In the genomic region with DNA sequence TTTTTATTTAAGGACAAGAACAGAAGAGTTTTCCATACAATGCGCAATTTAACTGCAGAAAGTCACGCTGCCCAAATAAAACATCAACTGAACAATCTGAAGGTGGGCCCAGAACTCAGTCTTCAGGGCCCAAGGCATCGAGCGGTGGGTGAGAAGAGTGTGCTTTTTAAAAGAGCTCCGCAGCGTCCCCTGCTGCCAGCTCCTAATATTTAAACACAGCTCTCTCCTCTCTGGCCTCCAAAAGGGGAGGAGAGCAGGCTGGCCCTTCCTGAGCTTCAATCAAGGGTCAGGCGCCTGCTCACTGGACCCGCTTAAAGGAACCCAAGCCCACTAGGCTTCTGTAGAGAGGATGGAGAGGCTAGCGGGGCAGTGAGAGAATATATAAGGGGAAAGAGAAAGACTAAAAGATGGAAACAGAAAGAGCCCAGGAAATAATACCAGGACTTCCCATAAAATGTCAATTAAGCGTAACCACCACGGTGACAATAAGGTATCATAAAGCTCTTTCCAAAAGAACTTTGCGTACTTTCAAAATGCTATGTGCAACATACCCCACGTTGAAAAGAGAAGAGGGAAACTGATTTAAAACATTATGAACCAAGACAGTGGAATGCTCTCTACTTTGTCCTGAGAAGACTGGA, we compare ENCODE assay signal across 8 cellular contexts. TPM values are rescaled to one million over a fixed set of nuclear protein-coding genes. Genes with fewer than 3 reads are reported as not detected.
DNase-seq lines count a peak whose midpoint lies in the region; ATAC-seq, FAIRE-seq and TF ChIP-seq lines count a peak whose summit lies in the region.

No MANE protein-coding gene starts in this region.

- H3K36me3 ChIP-seq in CD8-positive, alpha-beta memory T cell (ENCODE audit: insufficient read depth, low read length), result no peaks in the 10 kb centered on the region

- peak; percentile 69 to 82 (median 71) for DNase-seq in CD8-positive, alpha-beta memory T cell
- DNase-seq in HT1080 (ENCODE audit: low read depth) (peak; percentile 60), RCC 7860 (ENCODE audit: low spot score) (peak; percentile 38), fibroblast of pulmonary artery (ENCODE audit: low read depth) (peak; percentile 83), neural crest cell (ENCODE audit: low read depth, low spot score) (peak; percentile 81)
- peak; percentile 61 for DNase-seq in activated T-helper 9 cell treated with anti-CD3 and anti-CD28 coated beads, Interleukin-2, amount 50 U/mL, for 16 hours (ENCODE audit: low read depth)

- no peaks in the 10 kb centered on the region for H3K9me3 ChIP-seq in CD8-positive, alpha-beta memory T cell (ENCODE audit: low read length)

- peaks cover 72% of the 10 kb centered on the region for H3K4me1 ChIP-seq in CD8-positive, alpha-beta memory T cell (ENCODE audit: insufficient read depth, low read length)

- TF ChIP-seq CTCF in fibroblast of pulmonary artery (IDR thresholded peaks at IDR 0.05; ENCODE audit: low read length, missing control alignments) (peak; percentile 77), neural crest cell (conservative IDR thresholded peaks at IDR 0.05) (peak; percentile 87)

- no peaks in the 10 kb centered on the region for H3K9me3 Mint-ChIP-seq in CD8-positive, alpha-beta memory T cell
- H3K9me3 Mint-ChIP-seq in neural crest cell, result no peaks in the 10 kb centered on the region

- H3K4me1 Mint-ChIP-seq in CD8-positive, alpha-beta memory T cell, result peaks cover 70 to 77% (median 77%) of the 10 kb centered on the region in 3 donors
- peaks cover 62% of the 10 kb centered on the region for H3K4me1 Mint-ChIP-seq in neural crest cell

- H3K4me3 Mint-ChIP-seq in CD8-positive, alpha-beta memory T cell, result peak overlapping the region; percentile 95 to 100 (median 98)
- peak overlapping the region; percentile 91 for H3K4me3 Mint-ChIP-seq in neural crest cell

- peak; percentile 47 for ATAC-seq in GM19452 (IDR thresholded peaks at IDR 0.05; ENCODE audit: unreplicated experiment)

- FAIRE-seq in RCC 7860 (lab: Jason Lieb, UNC), result no peak

- peaks cover 0 to 1% of the 10 kb centered on the region in 2 donors for H3K27me3 Mint-ChIP-seq in CD8-positive, alpha-beta memory T cell
- H3K27me3 Mint-ChIP-seq in neural crest cell (ENCODE audit: low read depth), result peaks cover 3% of the 10 kb centered on the region

- peak overlapping the region; percentile 53 for H3K27ac ChIP-seq in CD8-positive, alpha-beta memory T cell (ENCODE audit: low read depth, low read length)
- H3K27ac ChIP-seq in temporal lobe (ENCODE audit: low read depth, low read length), result peak overlapping the region; percentile 93

- H3K27ac Mint-ChIP-seq in CD8-positive, alpha-beta memory T cell, result peak overlapping the region; percentile 89 to 98 (median 96)
- no peak overlapping the region for H3K27ac Mint-ChIP-seq in neural crest cell (ENCODE audit: unreplicated experiment)

- no peaks in the 10 kb centered on the region for H3K27me3 ChIP-seq in CD8-positive, alpha-beta memory T cell (ENCODE audit: insufficient read depth, low read length, poor library complexity, severe bottlenecking)

- H3K4me3 ChIP-seq in CD8-positive, alpha-beta memory T cell (ENCODE audit: low read length), result peak overlapping the region; percentile 74
- H3K4me3 ChIP-seq in fibroblast of pulmonary artery (replicated peaks; ENCODE audit: low read depth, low read length), result peak overlapping the region; percentile 21

- H3K36me3 Mint-ChIP-seq in CD8-positive, alpha-beta memory T cell, result peaks cover 0 to 17% (median 0%) of the 10 kb centered on the region in 3 donors
- no peaks in the 10 kb centered on the region for H3K36me3 Mint-ChIP-seq in neural crest cell (ENCODE audit: low read depth)

- POLR2A ChIA-PET in CD8-positive, alpha-beta memory T cell (lab: Charles Lee), result interaction anchor here (0.6 to 3.6 kb wide), 16 partner anchors 8 to 201 kb away, joined by 3 to 33 read pairs (median 6); no protein-coding TSS in a partner anchor

- CTCF ChIA-PET in CD8-positive, alpha-beta memory T cell (lab: Charles Lee), result interaction anchor here (0.8 to 17.4 kb wide), 43 partner anchors 8 to 280 kb away, joined by 3 to 397 read pairs (median 10); a partner anchor contains a TSS

RNA-seq across cellular contexts. Expression of a gene that starts 2.8 kb away (rescaled TPM):
- 10 to 100 TPM; 28.8 to 29.2 TPM for total RNA-seq in CD8-positive, alpha-beta memory T cell
- polyA plus RNA-seq in CD8-positive, alpha-beta memory T cell, result 41.6 TPM
- 12.6 and 17.6 TPM in 2 replicates for total RNA-seq in HT1080 (2014; rRNA removed; shearing (Covaris generic))
- 4.8 and 5.3 TPM in 2 replicates for polyA plus RNA-seq in HT1080 (2015; cell fraction: cytosol; rRNA removed)
- 6.6 and 7.3 TPM in 2 replicates for polyA plus RNA-seq in HT1080 (2015; cell fraction: nucleus; rRNA removed)
- 41.3 TPM in 2 replicates for total RNA-seq in neural crest cell
- 17.0 TPM for total RNA-seq in temporal lobe

RNA-seq across cellular contexts. Expression of a gene that starts 50.3 kb away (rescaled TPM):
- total RNA-seq in CD8-positive, alpha-beta memory T cell, result 10 to 100 TPM; 18.2 to 18.6 TPM
- 21.1 TPM for polyA plus RNA-seq in CD8-positive, alpha-beta memory T cell
- total RNA-seq in HT1080 (2014; rRNA removed; shearing (Covaris generic)), result 26.2 and 29.9 TPM in 2 replicates
- polyA plus RNA-seq in HT1080 (2015; cell fraction: cytosol; rRNA removed), result 24.4 and 29.9 TPM in 2 replicates
- polyA plus RNA-seq in HT1080 (2015; cell fraction: nucleus; rRNA removed), result 16.4 and 22.6 TPM in 2 replicates
- total RNA-seq in neural crest cell, result 18.2 and 21.9 TPM in 2 replicates
- 36.9 TPM for total RNA-seq in temporal lobe

Comparison
In these comparisons a context has a peak if more than half of its experiments do, and no peak if none do; other contexts are left out.
1. Peak in every context shown above with its lines: DNase-seq, ATAC-seq, H3K4me3 ChIP-seq and H3K27ac ChIP-seq.